ENCODE assay signal across 33 cellular contexts in the genomic region with DNA sequence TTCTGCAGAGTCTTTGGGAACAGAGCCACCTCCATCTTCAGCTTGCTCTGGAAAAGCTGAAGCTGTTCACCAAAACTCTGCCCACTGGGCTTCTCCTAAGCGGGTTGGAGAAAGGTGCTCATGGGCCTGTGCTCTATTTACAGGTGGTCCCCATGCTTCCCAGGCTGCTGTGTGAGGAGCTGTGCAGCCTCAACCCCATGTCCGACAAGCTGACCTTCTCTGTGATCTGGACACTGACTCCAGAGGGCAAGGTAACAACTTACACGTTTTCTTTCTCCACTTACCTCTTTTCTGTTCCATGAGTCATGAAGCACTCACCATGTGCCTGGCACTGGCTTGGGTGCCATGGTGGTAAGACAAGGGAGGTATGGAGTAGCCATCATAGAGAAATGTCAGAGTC.
"Had no signal": no experiment of that assay in that cellular context is flagged by ENCODE, and none has a peak within 500 bp of the region (broad histone marks: within the 10 kb centered on the region; RNA-seq: fewer than 3 reads in every experiment).

No MANE protein-coding gene starts in this region.

- H3K9me3 Mint-ChIP-seq: naive thymus-derived CD4-positive, alpha-beta T cell; natural killer cell; nephron; neural crest cell; stimulated activated memory B cell treated with anti-CD40 and anti-IgM and Interleukin-4, amounts not matched to agents 10 μg/mL and 1 μg/mL and 100 μg/mL, for 72 hours; stimulated activated naive CD8-positive, alpha-beta T cell treated with anti-CD3 and anti-CD28 coated beads, Interleukin-15, amount 100 ng/mL, for 72 hours; type B pancreatic cell had no signal

- H3K27me3 Mint-ChIP-seq: naive thymus-derived CD4-positive, alpha-beta T cell; progenitor cell of endocrine pancreas; stimulated activated memory B cell treated with anti-CD40 and anti-IgM and Interleukin-4, amounts not matched to agents 10 μg/mL and 1 μg/mL and 100 μg/mL, for 72 hours; stimulated activated naive CD8-positive, alpha-beta T cell treated with anti-CD3 and anti-CD28 coated beads, Interleukin-15, amount 100 ng/mL, for 72 hours; type B pancreatic cell had no signal

- H3K36me3 ChIP-seq: neutrophil, ovary, transverse colon, uterus had no signal

- H2AFZ ChIP-seq: parathyroid adenoma had no signal

- DNase-seq: naive thymus-derived CD4-positive, alpha-beta T cell; natural killer cell; nucleus accumbens; ovary; posterior cingulate gyrus; psoas muscle; right cardiac atrium; spleen; stimulated activated CD4-positive, alpha-beta T cell treated with anti-CD3 and anti-CD28 coated beads, Interleukin-12 subunit alpha, Interleukin-12 subunit beta, amount 100 ng/mL, for 4 hours; stimulated activated CD4-positive, alpha-beta T cell treated with anti-CD3 and anti-CD28 coated beads, Interleukin-1b, Interleukin-23, amount 100 ng/mL, for 48 hours; stimulated activated CD4-positive, alpha-beta T cell treated with anti-CD3 and anti-CD28 coated beads, Interleukin-4, amount 100 ng/mL, for 1 hour; stimulated activated CD4-positive, alpha-beta T cell treated with anti-CD3 and anti-CD28 coated beads, Interleukin-4, amount 100 ng/mL, for 4 hours; stimulated activated CD8-positive, alpha-beta memory T cell treated with anti-CD3 and anti-CD28 coated beads, Interleukin-4, amount 100 ng/mL, for 48 hours; stimulated activated naive CD4-positive, alpha-beta T cell; stimulated activated naive CD8-positive, alpha-beta T cell treated with anti-CD3 and anti-CD28 coated beads, Interleukin-15, amount 100 ng/mL, for 72 hours; stimulated activated naive CD8-positive, alpha-beta T cell treated with anti-CD3 and anti-CD28 coated beads, Interleukin-15, Interleukin-2, amounts not matched to agents 100 U/mL and 50 U/mL, for 24 hours; substantia nigra; testis; tibial artery; transverse colon; upper lobe of right lung; uterus had no signal

- H3K27me3 ChIP-seq: neutrophil, ovary, spleen, suprapubic skin, testis, tibial artery, transverse colon, upper lobe of right lung, uterus had no signal

- H3K9me3 ChIP-seq: neutrophil, ovary, psoas muscle, spleen, suprapubic skin, testis, tibial artery, transverse colon, upper lobe of right lung, uterus had no signal

- H3K4me1 ChIP-seq: parathyroid adenoma, psoas muscle, spleen, suprapubic skin, testis, tibial artery, transverse colon, upper lobe of right lung, uterus had no signal

- H3K4me1 Mint-ChIP-seq: natural killer cell; nephron; stimulated activated memory B cell treated with anti-CD40 and anti-IgM and Interleukin-4, amounts not matched to agents 10 μg/mL and 1 μg/mL and 100 μg/mL, for 72 hours; stimulated activated naive CD8-positive, alpha-beta T cell treated with anti-CD3 and anti-CD28 coated beads, Interleukin-15, amount 100 ng/mL, for 72 hours had no signal

- H3K9ac ChIP-seq: parathyroid adenoma had no signal

- H3K4me3 Mint-ChIP-seq: naive thymus-derived CD4-positive, alpha-beta T cell; natural killer cell; nephron; neural crest cell; stimulated activated memory B cell treated with anti-CD40 and anti-IgM and Interleukin-4, amounts not matched to agents 10 μg/mL and 1 μg/mL and 100 μg/mL, for 72 hours; stimulated activated naive CD8-positive, alpha-beta T cell treated with anti-CD3 and anti-CD28 coated beads, Interleukin-15, amount 100 ng/mL, for 72 hours; type B pancreatic cell had no signal

- ATAC-seq: naive thymus-derived CD4-positive, alpha-beta T cell; natural killer cell; psoas muscle; right cardiac atrium; sciatic nerve; stimulated activated memory B cell treated with anti-CD40 and anti-IgM and Interleukin-4, amounts not matched to agents 10 μg/mL and 1 μg/mL and 100 μg/mL, for 72 hours; stimulated activated naive CD8-positive, alpha-beta T cell treated with anti-CD3 and anti-CD28 coated beads, Interleukin-15, amount 100 ng/mL, for 72 hours; stimulated activated naive CD8-positive, alpha-beta T cell treated with anti-CD3 and anti-CD28 coated beads, Interleukin-15, Interleukin-2, amounts not matched to agents 100 U/mL and 50 U/mL, for 24 hours; upper lobe of right lung had no signal

- H3K27ac Mint-ChIP-seq: naive thymus-derived CD4-positive, alpha-beta T cell; natural killer cell; nephron; progenitor cell of endocrine pancreas; stimulated activated memory B cell treated with anti-CD40 and anti-IgM and Interleukin-4, amounts not matched to agents 10 μg/mL and 1 μg/mL and 100 μg/mL, for 72 hours; stimulated activated naive CD8-positive, alpha-beta T cell treated with anti-CD3 and anti-CD28 coated beads, Interleukin-15, amount 100 ng/mL, for 72 hours; type B pancreatic cell had no signal

- H3K4me2 ChIP-seq: smooth muscle cell had no signal

- H3K27ac ChIP-seq: neutrophil, ovary, parathyroid adenoma, psoas muscle, skin epidermis, spleen, suprapubic skin, testis, tibial artery, transverse colon, upper lobe of right lung, uterus had no signal

- H3K4me3 ChIP-seq: ovary, psoas muscle, skin epidermis, smooth muscle cell, spleen, suprapubic skin, testis, tibial artery, transverse colon, upper lobe of right lung, uterus had no signal
